Comparison of ENCODE assay signal across 27 cellular contexts in genomic region chr6:126888727-126889725, GRCh38.
"Had no signal": no experiment of that assay in that cellular context is flagged by ENCODE, and none has a peak within 500 bp of the region (broad histone marks: within the 10 kb centered on the region; RNA-seq: fewer than 3 reads in every experiment).

No MANE protein-coding gene starts in this region.

- H3K27me3 Mint-ChIP-seq: activated CD4-positive, alpha-beta memory T cell treated with anti-CD3 and anti-CD28 coated beads for 36 hours; activated CD4-positive, alpha-beta T cell treated with anti-CD3 and anti-CD28 coated beads, Interleukin-2, amount 10 ng/mL, durations not matched to agents 7 days and 5 days; activated naive CD8-positive, alpha-beta T cell treated with anti-CD3 and anti-CD28 coated beads for 36 hours; central memory CD8-positive, alpha-beta T cell had no signal

- H3K4me3 ChIP-seq: ascending aorta, cardiac muscle cell, SJCRH30 had no signal

- H3K9me3 ChIP-seq: ascending aorta, SJCRH30 had no signal

- H3K27me3 ChIP-seq: ascending aorta, cardiac muscle cell, SJCRH30 had no signal

- H3K27ac Mint-ChIP-seq: activated CD4-positive, alpha-beta memory T cell treated with anti-CD3 and anti-CD28 coated beads for 36 hours; activated CD4-positive, alpha-beta T cell treated with anti-CD3 and anti-CD28 coated beads, Interleukin-2, amount 10 ng/mL, durations not matched to agents 7 days and 5 days; activated naive CD8-positive, alpha-beta T cell treated with anti-CD3 and anti-CD28 coated beads for 36 hours; activated T-cell treated with anti-CD3 and anti-CD28 coated beads, Interleukin-2, amount 50 U/mL, for 72 hours; activated T-helper 17 cell treated with anti-CD3 and anti-CD28 coated beads, Interleukin-2, amount 50 U/mL, for 72 hours had no signal

- H3K27ac ChIP-seq: ascending aorta, cardiac muscle cell, KMS-11, SJCRH30, WERI-Rb-1 had no signal

- H3K9ac ChIP-seq: KMS-11 had no signal

- H3K4me1 ChIP-seq: ascending aorta, SJCRH30 had no signal

- H3K36me3 ChIP-seq: ascending aorta, cardiac muscle cell, SJCRH30, WERI-Rb-1 had no signal

- H3K36me3 Mint-ChIP-seq: activated CD4-positive, alpha-beta memory T cell treated with anti-CD3 and anti-CD28 coated beads for 36 hours; activated naive CD8-positive, alpha-beta T cell treated with anti-CD3 and anti-CD28 coated beads for 36 hours had no signal

- DNase-seq: activated CD4-positive, alpha-beta memory T cell treated with anti-CD3 and anti-CD28 coated beads for 36 hours; activated CD4-positive, alpha-beta T cell treated with anti-CD3 and anti-CD28 coated beads, Interleukin-2, amount 10 ng/mL, durations not matched to agents 7 days and 5 days; activated CD4-positive, CD25-positive, alpha-beta regulatory T cell; activated CD8-positive, alpha-beta memory T cell treated with anti-CD3 and anti-CD28 coated beads, Interleukin-2, amount 50 U/mL, for 48 hours; activated effector memory CD4-positive, alpha-beta T cell treated with anti-CD3 and anti-CD28 coated beads, Interleukin-2, amount 50 U/mL, for 16 hours; activated naive CD4-positive, alpha-beta T cell; activated naive CD4-positive, alpha-beta T cell treated with anti-CD3 and anti-CD28 coated beads, Interleukin-2, amount 50 U/mL, for 16 hours; activated naive CD8-positive, alpha-beta T cell treated with anti-CD3 and anti-CD28 coated beads for 36 hours; activated T-cell treated with anti-CD3 and anti-CD28 coated beads, Interleukin-2, amount 50 U/mL, for 72 hours; MM.1S; MV-4-11; NCI-H1092; NCI-H1436 treated with DMSO at 0.1 percent for 48 hours; NCI-H1694 treated with DMSO at 0.1 percent for 48 hours; NCI-H2029; NCI-H345; NCI-H524 treated with DMSO at 0.1 percent for 48 hours; NK-92 treated with Interleukin-12 subunit alpha and Interleukin-12 subunit beta, amount 100 ng/mL, for 24 hours; SJCRH30; SW 1271; T1000; WERI-Rb-1 had no signal

- H3K9me3 Mint-ChIP-seq: activated CD4-positive, alpha-beta memory T cell treated with anti-CD3 and anti-CD28 coated beads for 36 hours; activated T-helper 17 cell treated with anti-CD3 and anti-CD28 coated beads, Interleukin-2, amount 50 U/mL, for 72 hours; central memory CD8-positive, alpha-beta T cell had no signal

- H3K4me3 Mint-ChIP-seq: activated CD4-positive, alpha-beta memory T cell treated with anti-CD3 and anti-CD28 coated beads for 36 hours; activated CD4-positive, alpha-beta T cell treated with anti-CD3 and anti-CD28 coated beads, Interleukin-2, amount 10 ng/mL, durations not matched to agents 7 days and 5 days; activated naive CD8-positive, alpha-beta T cell treated with anti-CD3 and anti-CD28 coated beads for 36 hours; activated T-cell treated with anti-CD3 and anti-CD28 coated beads, Interleukin-2, amount 50 U/mL, for 72 hours; activated T-helper 17 cell treated with anti-CD3 and anti-CD28 coated beads, Interleukin-2, amount 50 U/mL, for 72 hours; central memory CD8-positive, alpha-beta T cell had no signal

- ATAC-seq: activated T-cell treated with anti-CD3 and anti-CD28 coated beads, Interleukin-2, amount 50 U/mL, for 72 hours; activated T-helper 17 cell treated with anti-CD3 and anti-CD28 coated beads, Interleukin-2, amount 50 U/mL, for 72 hours had no signal

- H3K4me2 ChIP-seq: KMS-11 had no signal

- H3K4me1 Mint-ChIP-seq: activated CD4-positive, alpha-beta T cell treated with anti-CD3 and anti-CD28 coated beads, Interleukin-2, amount 10 ng/mL, durations not matched to agents 7 days and 5 days; activated naive CD8-positive, alpha-beta T cell treated with anti-CD3 and anti-CD28 coated beads for 36 hours; activated T-helper 17 cell treated with anti-CD3 and anti-CD28 coated beads, Interleukin-2, amount 50 U/mL, for 72 hours; central memory CD8-positive, alpha-beta T cell had no signal
